In genomic region chr5:115978779-115979178, GRCh38 we compare ENCODE assay signal across 1 cellular context.
TF ChIP-seq lines count a peak whose summit lies in the region.

No MANE protein-coding gene starts in this region.

TF ChIP-seq in WTC11, 78 proteins besides CTCF, POLR2A, EP300 and RAD21 (continued from another document):
- TF ChIP-seq, protein P1, sequence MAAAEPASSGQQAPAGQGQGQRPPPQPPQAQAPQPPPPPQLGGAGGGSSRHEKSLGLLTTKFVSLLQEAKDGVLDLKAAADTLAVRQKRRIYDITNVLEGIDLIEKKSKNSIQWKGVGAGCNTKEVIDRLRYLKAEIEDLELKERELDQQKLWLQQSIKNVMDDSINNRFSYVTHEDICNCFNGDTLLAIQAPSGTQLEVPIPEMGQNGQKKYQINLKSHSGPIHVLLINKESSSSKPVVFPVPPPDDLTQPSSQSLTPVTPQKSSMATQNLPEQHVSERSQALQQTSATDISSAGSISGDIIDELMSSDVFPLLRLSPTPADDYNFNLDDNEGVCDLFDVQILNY (CRISPR knock-in tag; IDR thresholded peaks at IDR 0.05), result no peak
- no peak for TF ChIP-seq OVOL2 (CRISPR knock-in tag; IDR thresholded peaks at IDR 0.05; ENCODE audit: borderline replicate concordance)
- TF ChIP-seq GABPB1 (CRISPR knock-in tag; IDR thresholded peaks at IDR 0.05), result no peak
- TF ChIP-seq MYBL2 (CRISPR knock-in tag; IDR thresholded peaks at IDR 0.05), result no peak
- TF ChIP-seq, protein P2, sequence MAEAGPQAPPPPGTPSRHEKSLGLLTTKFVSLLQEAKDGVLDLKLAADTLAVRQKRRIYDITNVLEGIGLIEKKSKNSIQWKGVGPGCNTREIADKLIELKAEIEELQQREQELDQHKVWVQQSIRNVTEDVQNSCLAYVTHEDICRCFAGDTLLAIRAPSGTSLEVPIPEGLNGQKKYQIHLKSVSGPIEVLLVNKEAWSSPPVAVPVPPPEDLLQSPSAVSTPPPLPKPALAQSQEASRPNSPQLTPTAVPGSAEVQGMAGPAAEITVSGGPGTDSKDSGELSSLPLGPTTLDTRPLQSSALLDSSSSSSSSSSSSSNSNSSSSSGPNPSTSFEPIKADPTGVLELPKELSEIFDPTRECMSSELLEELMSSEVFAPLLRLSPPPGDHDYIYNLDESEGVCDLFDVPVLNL (CRISPR knock-in tag; IDR thresholded peaks at IDR 0.05; ENCODE audit: borderline replicate concordance, low read depth), result no peak
- no peak for TF ChIP-seq SP1 (CRISPR knock-in tag; conservative IDR thresholded peaks at IDR 0.05)
- TF ChIP-seq, protein P3, sequence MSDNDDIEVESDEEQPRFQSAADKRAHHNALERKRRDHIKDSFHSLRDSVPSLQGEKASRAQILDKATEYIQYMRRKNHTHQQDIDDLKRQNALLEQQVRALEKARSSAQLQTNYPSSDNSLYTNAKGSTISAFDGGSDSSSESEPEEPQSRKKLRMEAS (CRISPR knock-in tag; IDR thresholded peaks at IDR 0.05), result no peak
